In the genomic region with DNA sequence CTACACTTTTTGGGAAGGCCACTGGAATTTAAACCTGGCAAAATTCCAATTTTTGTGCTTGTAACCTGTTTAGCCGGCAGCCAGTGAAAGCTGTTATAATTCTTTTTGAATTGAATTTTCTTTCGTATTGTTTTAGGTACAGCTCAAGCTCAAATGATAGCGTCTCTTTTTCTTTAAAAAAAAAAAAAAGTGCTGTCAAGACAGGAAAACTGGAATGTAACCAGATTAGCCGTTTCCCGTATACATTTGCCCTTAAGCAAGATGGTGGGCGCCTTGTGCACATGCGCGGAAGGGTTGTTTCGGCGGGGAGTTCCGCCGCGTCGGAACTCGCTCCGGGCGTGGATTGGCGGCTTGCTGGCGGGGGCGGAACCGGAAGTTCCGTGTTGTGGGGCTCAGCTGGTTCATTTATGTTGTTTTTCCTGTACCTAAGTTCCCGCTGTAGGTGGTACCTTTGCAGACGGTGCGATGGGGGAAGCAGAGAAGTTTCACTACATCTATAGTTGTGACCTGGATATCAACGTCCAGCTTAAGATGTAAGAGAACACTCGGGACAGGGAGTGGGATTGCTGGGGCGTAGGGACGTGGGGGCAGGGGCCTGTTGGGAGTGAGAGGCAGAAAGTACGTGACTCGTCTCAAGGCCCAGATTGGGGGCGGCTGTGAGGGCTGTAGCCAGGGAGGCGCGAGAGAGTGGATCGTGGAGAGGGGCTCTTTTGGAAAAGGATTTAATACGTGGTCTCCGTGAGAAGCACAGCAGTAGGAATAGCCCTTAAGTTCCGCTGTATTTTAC, we compare ENCODE assay signal across 1 cellular context.
TF ChIP-seq lines count a peak whose summit lies in the region.

A gene (plus strand): TSS at position 408 of the 787 bp plus-strand sequence. CDS start 58 bp downstream, at position 466.

TF ChIP-seq in HEK293, 187 proteins besides CTCF, POLR2A, EP300 and RAD21 (continued from another document):
- TF ChIP-seq, protein P1, sequence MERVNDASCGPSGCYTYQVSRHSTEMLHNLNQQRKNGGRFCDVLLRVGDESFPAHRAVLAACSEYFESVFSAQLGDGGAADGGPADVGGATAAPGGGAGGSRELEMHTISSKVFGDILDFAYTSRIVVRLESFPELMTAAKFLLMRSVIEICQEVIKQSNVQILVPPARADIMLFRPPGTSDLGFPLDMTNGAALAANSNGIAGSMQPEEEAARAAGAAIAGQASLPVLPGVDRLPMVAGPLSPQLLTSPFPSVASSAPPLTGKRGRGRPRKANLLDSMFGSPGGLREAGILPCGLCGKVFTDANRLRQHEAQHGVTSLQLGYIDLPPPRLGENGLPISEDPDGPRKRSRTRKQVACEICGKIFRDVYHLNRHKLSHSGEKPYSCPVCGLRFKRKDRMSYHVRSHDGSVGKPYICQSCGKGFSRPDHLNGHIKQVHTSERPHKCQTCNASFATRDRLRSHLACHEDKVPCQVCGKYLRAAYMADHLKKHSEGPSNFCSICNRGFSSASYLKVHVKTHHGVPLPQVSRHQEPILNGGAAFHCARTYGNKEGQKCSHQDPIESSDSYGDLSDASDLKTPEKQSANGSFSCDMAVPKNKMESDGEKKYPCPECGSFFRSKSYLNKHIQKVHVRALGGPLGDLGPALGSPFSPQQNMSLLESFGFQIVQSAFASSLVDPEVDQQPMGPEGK (tag by site-specific recombination; IDR thresholded peaks at IDR 0.05) = peak; percentile 53; the same call in 1 of the 2 replicates
- TF ChIP-seq YY1 (tag by site-specific recombination; IDR thresholded peaks at IDR 0.05) (0 out of 2 replicates have a peak, but pooled peaks have one; percentile 24), ZNF785 (tag by site-specific recombination; IDR thresholded peaks at IDR 0.05) (no peak), ZNF830 (tag by site-specific recombination; IDR thresholded peaks at IDR 0.05; ENCODE audit: low read depth) (no peak), KLF16 (tag by site-specific recombination; IDR thresholded peaks at IDR 0.05) (peak; percentile 67), ZNF2 (tag by site-specific recombination; IDR thresholded peaks at IDR 0.05) (peak; percentile 99), ZNF658 (tag by site-specific recombination; IDR thresholded peaks at IDR 0.05) (no peak), ZIC2 (tag by site-specific recombination; IDR thresholded peaks at IDR 0.05) (peak; percentile 9; the same call in 1 of the 2 replicates), ZSCAN16 (tag by site-specific recombination; IDR thresholded peaks at IDR 0.05) (no peak), SP3 (tag by site-specific recombination; IDR thresholded peaks at IDR 0.05) (peak; percentile 60)
- TF ChIP-seq, protein P2, sequence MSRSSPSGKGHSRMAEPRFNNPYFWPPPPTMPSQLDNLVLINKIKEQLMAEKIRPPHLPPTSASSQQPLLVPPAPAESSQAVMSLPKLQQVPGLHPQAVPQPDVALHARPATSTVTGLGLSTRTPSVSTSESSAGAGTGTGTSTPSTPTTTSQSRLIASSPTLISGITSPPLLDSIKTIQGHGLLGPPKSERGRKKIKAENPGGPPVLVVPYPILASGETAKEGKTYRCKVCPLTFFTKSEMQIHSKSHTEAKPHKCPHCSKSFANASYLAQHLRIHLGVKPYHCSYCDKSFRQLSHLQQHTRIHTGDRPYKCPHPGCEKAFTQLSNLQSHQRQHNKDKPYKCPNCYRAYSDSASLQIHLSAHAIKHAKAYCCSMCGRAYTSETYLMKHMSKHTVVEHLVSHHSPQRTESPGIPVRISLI (tag by site-specific recombination; IDR thresholded peaks at IDR 0.05) = peak; percentile 76
- TF ChIP-seq, protein P3, sequence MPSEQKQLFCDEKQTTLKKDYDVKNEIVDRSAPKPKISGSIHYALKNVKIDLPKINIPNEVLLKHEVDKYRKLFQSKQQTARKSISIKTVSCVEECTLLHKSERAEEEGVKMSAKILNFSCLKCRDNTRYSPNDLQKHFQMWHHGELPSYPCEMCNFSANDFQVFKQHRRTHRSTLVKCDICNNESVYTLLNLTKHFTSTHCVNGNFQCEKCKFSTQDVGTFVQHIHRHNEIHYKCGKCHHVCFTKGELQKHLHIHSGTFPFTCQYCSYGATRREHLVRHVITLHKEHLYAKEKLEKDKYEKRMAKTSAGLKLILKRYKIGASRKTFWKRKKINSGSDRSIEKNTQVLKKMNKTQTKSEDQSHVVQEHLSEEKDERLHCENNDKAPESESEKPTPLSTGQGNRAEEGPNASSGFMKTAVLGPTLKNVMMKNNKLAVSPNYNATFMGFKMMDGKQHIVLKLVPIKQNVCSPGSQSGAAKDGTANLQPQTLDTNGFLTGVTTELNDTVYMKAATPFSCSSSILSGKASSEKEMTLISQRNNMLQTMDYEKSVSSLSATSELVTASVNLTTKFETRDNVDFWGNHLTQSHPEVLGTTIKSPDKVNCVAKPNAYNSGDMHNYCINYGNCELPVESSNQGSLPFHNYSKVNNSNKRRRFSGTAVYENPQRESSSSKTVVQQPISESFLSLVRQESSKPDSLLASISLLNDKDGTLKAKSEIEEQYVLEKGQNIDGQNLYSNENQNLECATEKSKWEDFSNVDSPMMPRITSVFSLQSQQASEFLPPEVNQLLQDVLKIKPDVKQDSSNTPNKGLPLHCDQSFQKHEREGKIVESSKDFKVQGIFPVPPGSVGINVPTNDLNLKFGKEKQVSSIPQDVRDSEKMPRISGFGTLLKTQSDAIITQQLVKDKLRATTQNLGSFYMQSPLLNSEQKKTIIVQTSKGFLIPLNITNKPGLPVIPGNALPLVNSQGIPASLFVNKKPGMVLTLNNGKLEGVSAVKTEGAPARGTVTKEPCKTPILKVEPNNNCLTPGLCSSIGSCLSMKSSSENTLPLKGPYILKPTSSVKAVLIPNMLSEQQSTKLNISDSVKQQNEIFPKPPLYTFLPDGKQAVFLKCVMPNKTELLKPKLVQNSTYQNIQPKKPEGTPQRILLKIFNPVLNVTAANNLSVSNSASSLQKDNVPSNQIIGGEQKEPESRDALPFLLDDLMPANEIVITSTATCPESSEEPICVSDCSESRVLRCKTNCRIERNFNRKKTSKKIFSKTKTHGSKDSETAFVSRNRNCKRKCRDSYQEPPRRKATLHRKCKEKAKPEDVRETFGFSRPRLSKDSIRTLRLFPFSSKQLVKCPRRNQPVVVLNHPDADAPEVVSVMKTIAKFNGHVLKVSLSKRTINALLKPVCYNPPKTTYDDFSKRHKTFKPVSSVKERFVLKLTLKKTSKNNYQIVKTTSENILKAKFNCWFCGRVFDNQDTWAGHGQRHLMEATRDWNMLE (tag by site-specific recombination; conservative IDR thresholded peaks at IDR 0.05; ENCODE audit: low read depth) = peak; percentile 96
TF ChIP-seq in HEK293: peak in this region for 19.
